In the genomic region with DNA sequence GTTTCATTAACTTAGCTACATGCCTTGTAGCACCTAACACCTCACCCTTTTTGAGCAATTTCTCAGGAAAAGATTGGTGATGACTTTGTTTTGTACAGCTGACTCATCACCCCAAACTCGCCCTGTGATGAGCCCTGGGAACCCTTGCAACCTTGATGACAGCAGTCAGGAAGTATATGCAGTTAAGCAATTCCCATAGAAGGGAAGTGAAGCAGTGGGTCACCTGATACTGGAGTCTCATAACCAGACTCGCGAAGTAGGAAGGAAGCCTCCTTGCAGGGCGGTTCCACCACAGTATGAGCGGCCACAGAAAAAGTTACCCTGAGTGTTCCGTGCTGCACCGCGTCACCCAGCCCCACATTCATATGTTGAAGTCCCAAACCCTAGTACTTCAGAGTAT, we compare ENCODE assay signal across 12 cellular contexts.
DNase-seq lines count a peak whose midpoint lies in the region; ATAC-seq and TF ChIP-seq lines count a peak whose summit lies in the region.
"Had no signal": no experiment of that assay in that cellular context is flagged by ENCODE, and none has a peak within 500 bp of the region (broad histone marks: within the 10 kb centered on the region; RNA-seq: fewer than 3 reads in every experiment).

No MANE protein-coding gene starts in this region.

- intact Hi-C loops in activated CD4-positive, alpha-beta T cell treated with anti-CD3 and anti-CD28 coated beads for 36 hours (cut with DNase I, micrococcal nuclease): no loop called here
- intact Hi-C loops in gastrocnemius medialis (cut with DNase I; ENCODE audit: low total_unique reads): no loop called here

- no peaks in the 10 kb centered on the region for H3K27me3 Mint-ChIP-seq in activated CD4-positive, alpha-beta T cell treated with anti-CD3 and anti-CD28 coated beads for 36 hours

- peaks cover 8% of the 10 kb centered on the region for H3K4me1 Mint-ChIP-seq in activated CD4-positive, alpha-beta T cell treated with anti-CD3 and anti-CD28 coated beads for 36 hours

- POLR2A ChIA-PET in activated CD4-positive, alpha-beta T cell treated with anti-CD3 and anti-CD28 coated beads for 36 hours (lab: Charles Lee): interaction anchor here (0.6 kb wide), 1 partner anchor 479 kb away, joined by 4 read pairs; no protein-coding TSS in a partner anchor

- H3K4me3 ChIP-seq in fibroblast of mammary gland (ENCODE audit: control insufficient read depth, low read depth, low read length) (no peak overlapping the region), gastrocnemius medialis (no peak overlapping the region)
- H3K4me3 ChIP-seq: A549, SJSA1 had no signal

- CTCF ChIA-PET in activated CD4-positive, alpha-beta T cell treated with anti-CD3 and anti-CD28 coated beads for 36 hours (lab: Charles Lee): no interaction called here

- TF ChIP-seq POLR2A in gastrocnemius medialis (IDR thresholded peaks at IDR 0.05): no peak

- in situ Hi-C loops in gastrocnemius medialis (cut with MboI; ENCODE audit: low sequenced_read_pairs in 4 of 4): no loop called here

- H3K36me3 Mint-ChIP-seq in activated CD4-positive, alpha-beta T cell treated with anti-CD3 and anti-CD28 coated beads for 36 hours (ENCODE audit: low read depth): no peaks in the 10 kb centered on the region
- H3K36me3 Mint-ChIP-seq: activated CD8-positive, alpha-beta memory T cell treated with anti-CD3 and anti-CD28 coated beads, Interleukin-2, amount 10 ng/mL, durations not matched to agents 7 days and 5 days had no signal

- no peak overlapping the region for H3K4me3 Mint-ChIP-seq in activated CD4-positive, alpha-beta T cell treated with anti-CD3 and anti-CD28 coated beads for 36 hours
- H3K4me3 Mint-ChIP-seq: activated CD8-positive, alpha-beta memory T cell treated with anti-CD3 and anti-CD28 coated beads, Interleukin-2, amount 10 ng/mL, durations not matched to agents 7 days and 5 days had no signal

- no peak overlapping the region for H3K27ac Mint-ChIP-seq in activated CD4-positive, alpha-beta T cell treated with anti-CD3 and anti-CD28 coated beads for 36 hours
- H3K27ac Mint-ChIP-seq: activated CD8-positive, alpha-beta memory T cell treated with anti-CD3 and anti-CD28 coated beads, Interleukin-2, amount 10 ng/mL, durations not matched to agents 7 days and 5 days had no signal

- TF ChIP-seq CTCF in fibroblast of mammary gland (conservative IDR thresholded peaks at IDR 0.05; ENCODE audit: control insufficient read depth, insufficient read depth, low read depth, low read length) (no peak), gastrocnemius medialis (IDR thresholded peaks at IDR 0.05 in 4 of 5, conservative IDR thresholded peaks at IDR 0.05 in 1 of 5) (no peak)

- no peaks in the 10 kb centered on the region for H3K4me1 ChIP-seq in gastrocnemius medialis

- peak; percentile 84 for ATAC-seq in activated CD4-positive, alpha-beta T cell treated with anti-CD3 and anti-CD28 coated beads for 36 hours
- ATAC-seq in gastrocnemius medialis: no peak
- ATAC-seq in GM21786 (IDR thresholded peaks at IDR 0.05; ENCODE audit: unreplicated experiment): no peak
- ATAC-seq: activated CD8-positive, alpha-beta memory T cell treated with anti-CD3 and anti-CD28 coated beads, Interleukin-2, amount 10 ng/mL, durations not matched to agents 7 days and 5 days had no signal

- H3K9me3 ChIP-seq in gastrocnemius medialis: no peaks in the 10 kb centered on the region
- H3K9me3 ChIP-seq: A549, SJSA1 had no signal

- DNase-seq in activated CD4-positive, alpha-beta T cell treated with anti-CD3 and anti-CD28 coated beads for 36 hours: peak; percentile 38
- DNase-seq in activated CD4-positive, alpha-beta T cell treated with anti-CD3 and anti-CD28 coated beads for 1 hour: no peak
- DNase-seq in NOMO-1 treated with dmso at 0.1 percent for 144 hours (lab: John Stamatoyannopoulos, UW; ENCODE audit: unreplicated experiment) (peak; percentile 75), fibroblast of mammary gland (ENCODE audit: low read depth) (peak; percentile 66), gastrocnemius medialis (peak; percentile 2 to 18), DMS 273 treated with DMSO at 0.1 percent for 48 hours (lab: John Stamatoyannopoulos, UW) (no peak), 8988T (no peak)
- DNase-seq: activated CD8-positive, alpha-beta memory T cell treated with anti-CD3 and anti-CD28 coated beads, Interleukin-2, amount 10 ng/mL, durations not matched to agents 7 days and 5 days; NCI-H1436 had no signal

- H3K36me3 ChIP-seq in gastrocnemius medialis: no peaks in the 10 kb centered on the region
- H3K36me3 ChIP-seq: SJSA1 had no signal

- no peak overlapping the region for H3K27ac ChIP-seq in gastrocnemius medialis
- H3K27ac ChIP-seq: SJSA1 had no signal

- no peaks in the 10 kb centered on the region for H3K9me3 Mint-ChIP-seq in activated CD4-positive, alpha-beta T cell treated with anti-CD3 and anti-CD28 coated beads for 36 hours (ENCODE audit: low read depth)

- no peaks in the 10 kb centered on the region for H3K27me3 ChIP-seq in gastrocnemius medialis
- H3K27me3 ChIP-seq: SJSA1 had no signal

Comparison
In these comparisons a context has a peak if more than half of its experiments do, and no peak if none do; other contexts are left out.
1. DNase-seq: peak in activated CD4-positive, alpha-beta T cell treated with anti-CD3 and anti-CD28 coated beads for 36 hours (single experiment), NOMO-1 treated with dmso at 0.1 percent for 144 hours (single experiment), fibroblast of mammary gland (single experiment) and gastrocnemius medialis (2 of 2); none in activated CD4-positive, alpha-beta T cell treated with anti-CD3 and anti-CD28 coated beads for 1 hour (single experiment), DMS 273 treated with DMSO at 0.1 percent for 48 hours (single experiment) and 8988T (single experiment).